In genomic region chr10:76618641-76619040, GRCh38 we compare ENCODE assay signal across 33 cellular contexts.
"Had no signal": no experiment of that assay in that cellular context is flagged by ENCODE, and none has a peak within 500 bp of the region (broad histone marks: within the 10 kb centered on the region; RNA-seq: fewer than 3 reads in every experiment).

No MANE protein-coding gene starts in this region.

- FAIRE-seq: islet of Langerhans had no signal

- H3K9me3 ChIP-seq: colonic mucosa, ovary, thyroid gland, upper lobe of left lung had no signal

- H3K36me3 ChIP-seq: ascending aorta, cardiac muscle cell, colonic mucosa, ovary, stomach, thyroid gland, upper lobe of left lung had no signal

- H3K4me1 Mint-ChIP-seq: activated CD4-positive, alpha-beta memory T cell treated with anti-CD3 and anti-CD28 coated beads, Interleukin-2, amount 10 ng/mL, durations not matched to agents 7 days and 5 days; activated CD8-positive, alpha-beta memory T cell treated with anti-CD3 and anti-CD28 coated beads, Interleukin-2, amount 10 ng/mL, durations not matched to agents 7 days and 5 days; activated naive CD8-positive, alpha-beta T cell treated with anti-CD3 and anti-CD28 coated beads, Interleukin-2, amount 10 ng/mL, durations not matched to agents 7 days and 5 days; brain; mesothelial cell of epicardium; naive B cell; nephron progenitor cell had no signal

- H3K27me3 Mint-ChIP-seq: activated CD4-positive, alpha-beta memory T cell treated with anti-CD3 and anti-CD28 coated beads, Interleukin-2, amount 10 ng/mL, durations not matched to agents 7 days and 5 days; activated CD8-positive, alpha-beta memory T cell treated with anti-CD3 and anti-CD28 coated beads, Interleukin-2, amount 10 ng/mL, durations not matched to agents 7 days and 5 days; activated naive CD8-positive, alpha-beta T cell treated with anti-CD3 and anti-CD28 coated beads, Interleukin-2, amount 10 ng/mL, durations not matched to agents 7 days and 5 days; naive B cell; progenitor cell of endocrine pancreas had no signal

- H3K9me3 Mint-ChIP-seq: T-helper 1 cell treated with Interleukin-12 subunit alpha and Interleukin-12 subunit beta and Interleukin-4 antibody, amounts not matched to agents 30 μg/mL and 1 μg/mL, for 36 hours had no signal

- H3K4me3 Mint-ChIP-seq: activated CD4-positive, alpha-beta memory T cell treated with anti-CD3 and anti-CD28 coated beads, Interleukin-2, amount 10 ng/mL, durations not matched to agents 7 days and 5 days; activated CD8-positive, alpha-beta memory T cell treated with anti-CD3 and anti-CD28 coated beads, Interleukin-2, amount 10 ng/mL, durations not matched to agents 7 days and 5 days; activated naive CD8-positive, alpha-beta T cell treated with anti-CD3 and anti-CD28 coated beads, Interleukin-2, amount 10 ng/mL, durations not matched to agents 7 days and 5 days; brain; mesothelial cell of epicardium; naive B cell; nephron progenitor cell; T-helper 1 cell treated with Interleukin-12 subunit alpha and Interleukin-12 subunit beta and Interleukin-4 antibody, amounts not matched to agents 30 μg/mL and 1 μg/mL, for 36 hours had no signal

- DNase-seq: activated CD4-positive, alpha-beta memory T cell treated with anti-CD3 and anti-CD28 coated beads, Interleukin-2, amount 10 ng/mL, durations not matched to agents 7 days and 5 days; activated CD4-positive, alpha-beta T cell treated with anti-CD3 and anti-CD28 coated beads for 48 hours; activated CD8-positive, alpha-beta memory T cell treated with anti-CD3 and anti-CD28 coated beads, Interleukin-2, amount 10 ng/mL, durations not matched to agents 7 days and 5 days; activated naive CD4-positive, alpha-beta T cell treated with Interleukin-2 at 50 U/mL for 16 hours; activated naive CD8-positive, alpha-beta T cell treated with anti-CD3 and anti-CD28 coated beads, Interleukin-2, amount 10 ng/mL, durations not matched to agents 7 days and 5 days; activated T-cell treated with anti-CD3 and anti-CD28 coated beads, Interleukin-2, amount 50 U/mL, for 48 hours; cerebellar nuclear complex; colonic mucosa; effector CD8-positive, alpha-beta T cell; glutamatergic neuron; left colon; mammary epithelial cell; naive B cell; nephron progenitor cell; ovary; retina; stimulated activated CD4-positive, alpha-beta T cell treated with anti-CD3 and anti-CD28 coated beads, Interleukin-12 subunit alpha, Interleukin-12 subunit beta, amount 100 ng/mL, for 4 hours; stimulated activated CD4-positive, alpha-beta T cell treated with anti-CD3 and anti-CD28 coated beads, Interleukin-4, amount 100 ng/mL, for 1 hour; stomach; T-helper 9 cell; thyroid gland; upper lobe of left lung had no signal

- H3K27ac ChIP-seq: ascending aorta, cardiac muscle cell, colonic mucosa, epithelial cell of prostate, ovary, skin epidermis, stomach, thyroid gland, upper lobe of left lung, VCaP had no signal

- H3K27ac Mint-ChIP-seq: activated CD4-positive, alpha-beta memory T cell treated with anti-CD3 and anti-CD28 coated beads, Interleukin-2, amount 10 ng/mL, durations not matched to agents 7 days and 5 days; activated CD8-positive, alpha-beta memory T cell treated with anti-CD3 and anti-CD28 coated beads, Interleukin-2, amount 10 ng/mL, durations not matched to agents 7 days and 5 days; activated naive CD8-positive, alpha-beta T cell treated with anti-CD3 and anti-CD28 coated beads, Interleukin-2, amount 10 ng/mL, durations not matched to agents 7 days and 5 days; brain; mesothelial cell of epicardium; nephron progenitor cell; progenitor cell of endocrine pancreas; T-helper 1 cell treated with Interleukin-12 subunit alpha and Interleukin-12 subunit beta and Interleukin-4 antibody, amounts not matched to agents 30 μg/mL and 1 μg/mL, for 36 hours had no signal

- H3K36me3 Mint-ChIP-seq: activated CD8-positive, alpha-beta memory T cell treated with anti-CD3 and anti-CD28 coated beads, Interleukin-2, amount 10 ng/mL, durations not matched to agents 7 days and 5 days; activated naive CD8-positive, alpha-beta T cell treated with anti-CD3 and anti-CD28 coated beads, Interleukin-2, amount 10 ng/mL, durations not matched to agents 7 days and 5 days; mesothelial cell of epicardium; naive B cell had no signal

- H3K4me1 ChIP-seq: ascending aorta, colonic mucosa, stomach, thyroid gland, upper lobe of left lung had no signal

- ATAC-seq: activated CD8-positive, alpha-beta memory T cell treated with anti-CD3 and anti-CD28 coated beads, Interleukin-2, amount 10 ng/mL, durations not matched to agents 7 days and 5 days; left colon; sciatic nerve had no signal

- H3K4me3 ChIP-seq: ascending aorta, cardiac muscle cell, colonic mucosa, ovary, skin epidermis, stomach, thyroid gland, upper lobe of left lung had no signal

- H3K27me3 ChIP-seq: ascending aorta, cardiac muscle cell, colonic mucosa, ovary, stomach, thyroid gland, upper lobe of left lung had no signal
